In genomic region chr12:116365606-116366455, GRCh38 we compare ENCODE assay signal across 1 cellular context.
TF ChIP-seq lines count a peak whose summit lies in the region.

No MANE protein-coding gene starts in this region.

TF ChIP-seq in K562, 482 proteins besides CTCF, POLR2A, EP300 and RAD21 (continued from another document):
- TF ChIP-seq CEBPG (CRISPR knock-in tag; IDR thresholded peaks at IDR 0.05) (no peak), CEBPG (tag; conservative IDR thresholded peaks at IDR 0.05 in 1 of 2, IDR thresholded peaks at IDR 0.05 in 1 of 2) (0 out of 4 replicates have a peak, but pooled peaks of 1 of the 2 experiments have one; percentile 1)
- TF ChIP-seq, protein P1, sequence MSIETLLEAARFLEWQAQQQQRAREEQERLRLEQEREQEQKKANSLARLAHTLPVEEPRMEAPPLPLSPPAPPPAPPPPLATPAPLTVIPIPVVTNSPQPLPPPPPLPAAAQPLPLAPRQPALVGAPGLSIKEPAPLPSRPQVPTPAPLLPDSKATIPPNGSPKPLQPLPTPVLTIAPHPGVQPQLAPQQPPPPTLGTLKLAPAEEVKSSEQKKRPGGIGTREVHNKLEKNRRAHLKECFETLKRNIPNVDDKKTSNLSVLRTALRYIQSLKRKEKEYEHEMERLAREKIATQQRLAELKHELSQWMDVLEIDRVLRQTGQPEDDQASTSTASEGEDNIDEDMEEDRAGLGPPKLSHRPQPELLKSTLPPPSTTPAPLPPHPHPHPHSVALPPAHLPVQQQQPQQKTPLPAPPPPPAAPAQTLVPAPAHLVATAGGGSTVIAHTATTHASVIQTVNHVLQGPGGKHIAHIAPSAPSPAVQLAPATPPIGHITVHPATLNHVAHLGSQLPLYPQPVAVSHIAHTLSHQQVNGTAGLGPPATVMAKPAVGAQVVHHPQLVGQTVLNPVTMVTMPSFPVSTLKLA (conservative IDR thresholded peaks at IDR 0.05): 0 out of 4 replicates have a peak, but pooled peaks of 1 of the 2 experiments have one; percentile 11
- TF ChIP-seq, protein P2, sequence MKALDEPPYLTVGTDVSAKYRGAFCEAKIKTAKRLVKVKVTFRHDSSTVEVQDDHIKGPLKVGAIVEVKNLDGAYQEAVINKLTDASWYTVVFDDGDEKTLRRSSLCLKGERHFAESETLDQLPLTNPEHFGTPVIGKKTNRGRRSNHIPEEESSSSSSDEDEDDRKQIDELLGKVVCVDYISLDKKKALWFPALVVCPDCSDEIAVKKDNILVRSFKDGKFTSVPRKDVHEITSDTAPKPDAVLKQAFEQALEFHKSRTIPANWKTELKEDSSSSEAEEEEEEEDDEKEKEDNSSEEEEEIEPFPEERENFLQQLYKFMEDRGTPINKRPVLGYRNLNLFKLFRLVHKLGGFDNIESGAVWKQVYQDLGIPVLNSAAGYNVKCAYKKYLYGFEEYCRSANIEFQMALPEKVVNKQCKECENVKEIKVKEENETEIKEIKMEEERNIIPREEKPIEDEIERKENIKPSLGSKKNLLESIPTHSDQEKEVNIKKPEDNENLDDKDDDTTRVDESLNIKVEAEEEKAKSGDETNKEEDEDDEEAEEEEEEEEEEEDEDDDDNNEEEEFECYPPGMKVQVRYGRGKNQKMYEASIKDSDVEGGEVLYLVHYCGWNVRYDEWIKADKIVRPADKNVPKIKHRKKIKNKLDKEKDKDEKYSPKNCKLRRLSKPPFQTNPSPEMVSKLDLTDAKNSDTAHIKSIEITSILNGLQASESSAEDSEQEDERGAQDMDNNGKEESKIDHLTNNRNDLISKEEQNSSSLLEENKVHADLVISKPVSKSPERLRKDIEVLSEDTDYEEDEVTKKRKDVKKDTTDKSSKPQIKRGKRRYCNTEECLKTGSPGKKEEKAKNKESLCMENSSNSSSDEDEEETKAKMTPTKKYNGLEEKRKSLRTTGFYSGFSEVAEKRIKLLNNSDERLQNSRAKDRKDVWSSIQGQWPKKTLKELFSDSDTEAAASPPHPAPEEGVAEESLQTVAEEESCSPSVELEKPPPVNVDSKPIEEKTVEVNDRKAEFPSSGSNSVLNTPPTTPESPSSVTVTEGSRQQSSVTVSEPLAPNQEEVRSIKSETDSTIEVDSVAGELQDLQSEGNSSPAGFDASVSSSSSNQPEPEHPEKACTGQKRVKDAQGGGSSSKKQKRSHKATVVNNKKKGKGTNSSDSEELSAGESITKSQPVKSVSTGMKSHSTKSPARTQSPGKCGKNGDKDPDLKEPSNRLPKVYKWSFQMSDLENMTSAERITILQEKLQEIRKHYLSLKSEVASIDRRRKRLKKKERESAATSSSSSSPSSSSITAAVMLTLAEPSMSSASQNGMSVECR (CRISPR knock-in tag; IDR thresholded peaks at IDR 0.05): no peak
